10 cellular contexts compared by ENCODE assay signal in the genomic region with DNA sequence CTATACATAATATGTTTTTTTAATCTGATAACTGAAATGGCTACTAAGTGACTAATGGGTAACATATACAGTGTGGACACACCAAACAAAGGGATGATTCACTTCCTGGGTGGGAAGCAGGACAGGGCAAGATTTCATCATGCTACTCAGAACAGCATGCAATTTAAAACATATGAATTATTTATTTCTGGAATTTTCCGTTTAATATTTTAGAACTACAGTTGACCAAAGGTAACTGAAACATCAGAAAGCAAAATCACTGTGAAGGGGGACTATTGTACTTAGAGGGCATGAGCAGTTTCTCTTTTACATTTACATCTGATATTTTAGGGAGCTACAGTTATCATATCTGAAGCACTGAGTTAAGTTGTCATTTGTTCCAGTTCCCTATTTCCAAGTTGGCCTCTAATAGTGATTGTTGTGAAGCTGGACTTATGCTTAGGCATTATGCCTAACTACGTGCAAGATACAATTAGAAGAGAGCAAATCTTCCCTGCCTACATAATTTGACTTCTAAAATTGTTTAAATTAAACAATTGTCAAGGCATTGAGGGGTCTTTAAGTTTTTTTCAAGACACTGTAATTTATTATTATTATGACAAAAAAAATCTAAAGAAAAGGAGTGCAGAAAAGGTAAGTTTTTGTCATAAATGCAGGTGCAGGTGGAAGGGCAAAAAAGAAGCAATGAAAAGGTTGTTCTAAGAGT. TPM values are rescaled to one million over a fixed set of nuclear protein-coding genes. Genes with fewer than 3 reads are reported as not detected.
DNase-seq lines count a peak whose midpoint lies in the region; ATAC-seq lines count a peak whose summit lies in the region.
"Had no signal": no experiment of that assay in that cellular context is flagged by ENCODE, and none has a peak within 500 bp of the region (broad histone marks: within the 10 kb centered on the region; RNA-seq: fewer than 3 reads in every experiment).

No MANE protein-coding gene starts in this region.

- DNase-seq in HCEC 1CT (peak; percentile 92), SK-MEL-5 (ENCODE audit: low read depth, low spot score) (peak; percentile 50), fibroblast of the conjunctiva (ENCODE audit: low read depth) (peak; percentile 93), SHP77 treated with DMSO at 0.1 percent for 48 hours (lab: John Stamatoyannopoulos, UW) (no peak), NCI-H774 (lab: John Stamatoyannopoulos, UW) (no peak)
- DNase-seq: activated naive CD8-positive, alpha-beta T cell treated with anti-CD3 and anti-CD28 coated beads, Interleukin-2, amount 10 ng/mL, durations not matched to agents 7 days and 5 days; NCI-H1694; stimulated activated naive CD4-positive, alpha-beta T cell had no signal

- H3K9me3 ChIP-seq in subcutaneous abdominal adipose tissue (ENCODE audit: control insufficient read depth in 5 of 5, low read length in 5 of 5) = no peaks in the 10 kb centered on the region

- in situ Hi-C loops in SK-MEL-5 (cut with HindIII; ENCODE audit: low pct_unique_long_range_greater_than_20kb, low sequenced_read_pairs) = no loop called here

- ATAC-seq in HG02571 (IDR thresholded peaks at IDR 0.05; ENCODE audit: unreplicated experiment) = no peak

- H3K27ac ChIP-seq in subcutaneous abdominal adipose tissue (ENCODE audit: low read depth, low read length) = peak overlapping the region; percentile 34

- H3K4me3 ChIP-seq in subcutaneous abdominal adipose tissue (ENCODE audit: low read depth in 1 of 5, low read length in 5 of 5) = no peak overlapping the region

- no peak overlapping the region for H3K9ac ChIP-seq in subcutaneous abdominal adipose tissue (ENCODE audit: low read length in 5 of 5)

- H3K4me1 ChIP-seq in subcutaneous abdominal adipose tissue (ENCODE audit: control insufficient read depth in 5 of 5, insufficient read depth in 5 of 5, low read length in 5 of 5) = peaks cover 0 to 19% (median 8%) of the 10 kb centered on the region in 5 donors

- peaks cover 0 to 34% (median 10%) of the 10 kb centered on the region in 5 donors for H3K36me3 ChIP-seq in subcutaneous abdominal adipose tissue (ENCODE audit: control insufficient read depth in 5 of 5, insufficient read depth in 5 of 5, low read length in 5 of 5)

- H3K27me3 ChIP-seq in subcutaneous abdominal adipose tissue (ENCODE audit: control insufficient read depth in 5 of 5, insufficient read depth in 4 of 5, low read length in 5 of 5) = no peaks in the 10 kb centered on the region

RNA-seq across cellular contexts. Expression of gene ABCA6, which starts 34.3 kb away (rescaled TPM):
- 0.75 and 1.5 TPM in 2 replicates for total RNA-seq in SK-MEL-5 (2014; rRNA removed; shearing (Covaris generic))
- polyA plus RNA-seq in SK-MEL-5 (2015; cell fraction: cytosol; rRNA removed) = 0.46 and 0.64 TPM in 2 replicates
- 2.1 and 13.7 TPM in 2 replicates for polyA plus RNA-seq in SK-MEL-5 (2015; cell fraction: nucleus; rRNA removed)

RNA-seq across cellular contexts. Expression of gene ABCA10, which starts 52.7 kb away (rescaled TPM):
- 0.67 and 0.98 TPM in 2 replicates for total RNA-seq in SK-MEL-5 (2014; rRNA removed; shearing (Covaris generic))
- 0.04 and 0.62 TPM in 2 replicates for polyA plus RNA-seq in SK-MEL-5 (2015; cell fraction: cytosol; rRNA removed)
- polyA plus RNA-seq in SK-MEL-5 (2015; cell fraction: nucleus; rRNA removed) = 12.4 and 12.8 TPM in 2 replicates

Comparison
In these comparisons a context has a peak if more than half of its experiments do, and no peak if none do; other contexts are left out.
1. DNase-seq: peak in HCEC 1CT (single experiment), SK-MEL-5 (single experiment) and fibroblast of the conjunctiva (single experiment); none in SHP77 treated with DMSO at 0.1 percent for 48 hours (single experiment) and NCI-H774 (single experiment).